17 cellular contexts compared by ENCODE assay signal in the genomic region with DNA sequence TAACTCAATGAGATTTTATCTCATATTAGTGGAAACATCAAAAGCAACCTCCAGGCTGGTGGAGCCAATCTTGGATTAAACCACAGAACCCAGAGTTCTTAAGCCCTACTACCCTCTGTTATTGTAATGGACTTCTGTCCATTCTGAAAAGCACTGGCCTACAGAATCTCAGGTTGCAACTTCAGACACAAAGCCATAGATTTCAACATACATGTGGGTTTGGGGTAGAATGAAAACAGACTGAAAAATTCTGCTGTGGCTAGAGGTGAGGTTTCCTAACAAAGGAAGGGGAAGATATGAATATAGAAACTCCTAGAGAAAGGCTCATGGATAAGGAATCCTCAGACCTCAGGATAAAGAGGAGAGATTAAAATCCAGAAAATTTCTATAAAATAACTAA.
DNase-seq lines count a peak whose midpoint lies in the region; ATAC-seq, FAIRE-seq and TF ChIP-seq lines count a peak whose summit lies in the region.
"Had no signal": no experiment of that assay in that cellular context is flagged by ENCODE, and none has a peak within 500 bp of the region (broad histone marks: within the 10 kb centered on the region; RNA-seq: fewer than 3 reads in every experiment).

No MANE protein-coding gene starts in this region.

- H3K27me3 Mint-ChIP-seq in naive thymus-derived CD4-positive, alpha-beta T cell, result no peaks in the 10 kb centered on the region
- H3K27me3 Mint-ChIP-seq: CD4-positive, alpha-beta memory T cell had no signal

- H2BK12ac ChIP-seq in neuronal stem cell (ENCODE audit: low read length), result no peak overlapping the region

- no peak overlapping the region for H3K4me2 ChIP-seq in IMR-90 (ENCODE audit: low read depth, low read length)
- no peak overlapping the region for H3K4me2 ChIP-seq in neuronal stem cell (ENCODE audit: insufficient read depth, low read length, poor library complexity, severe bottlenecking)
- H3K4me2 ChIP-seq: GM23338 had no signal

- H3K9me3 ChIP-seq in IMR-90 (ENCODE audit: control insufficient read depth, insufficient read depth, low read length) (no peaks in the 10 kb centered on the region), adipocyte (ENCODE audit: control insufficient read depth, low read length) (no peaks in the 10 kb centered on the region), neuronal stem cell (replicated peaks in 1 of 2; ENCODE audit: control insufficient read depth in 2 of 2, insufficient read depth in 1 of 2, low read depth in 1 of 2, low read length in 2 of 2) (no peaks in the 10 kb centered on the region), spleen (no peaks in the 10 kb centered on the region)
- H3K9me3 ChIP-seq in naive thymus-derived CD4-positive, alpha-beta T cell (ENCODE audit: control insufficient read depth in 2 of 3, low read length in 3 of 3), result no peaks in the 10 kb centered on the region
- H3K9me3 ChIP-seq: BE2C had no signal

- H3K9me3 Mint-ChIP-seq in naive thymus-derived CD4-positive, alpha-beta T cell, result no peaks in the 10 kb centered on the region
- H3K9me3 Mint-ChIP-seq: GM23338 had no signal

- H2BK15ac ChIP-seq in IMR-90 (ENCODE audit: low read depth, low read length), result no peak overlapping the region
- H2BK15ac ChIP-seq in neuronal stem cell (ENCODE audit: low read length), result no peak overlapping the region

- TF ChIP-seq RAD21 in IMR-90 (IDR thresholded peaks at IDR 0.05; ENCODE audit: low read length), result no peak

- no peak overlapping the region for H3K27ac Mint-ChIP-seq in naive thymus-derived CD4-positive, alpha-beta T cell
- H3K27ac Mint-ChIP-seq: CD4-positive, alpha-beta memory T cell; GM23338 had no signal

- H4K5ac ChIP-seq in IMR-90 (ENCODE audit: low read depth, low read length), result no peak overlapping the region

- TF ChIP-seq POLR2A in IMR-90 (IDR thresholded peaks at IDR 0.05; ENCODE audit: low read depth, low read length), result no peak
- TF ChIP-seq POLR2A in spleen (IDR thresholded peaks at IDR 0.05), result no peak

- H3K4me3 ChIP-seq in IMR-90 (ENCODE audit: insufficient read depth, low read depth, low read length), result no peak overlapping the region
- H3K4me3 ChIP-seq in adipocyte (ENCODE audit: low read length), result no peak overlapping the region
- H3K4me3 ChIP-seq in astrocyte of the spinal cord (ENCODE audit: low read depth, low read length), result no peak overlapping the region
- H3K4me3 ChIP-seq in neuronal stem cell (ENCODE audit: low read length in 2 of 2), result no peak overlapping the region
- H3K4me3 ChIP-seq in spleen, result no peak overlapping the region
- no peak overlapping the region for H3K4me3 ChIP-seq in naive thymus-derived CD4-positive, alpha-beta T cell (ENCODE audit: low read length)
- H3K4me3 ChIP-seq: GM12878, GM23338 had no signal

- H3K23ac ChIP-seq in IMR-90 (ENCODE audit: low read depth, low read length), result no peak overlapping the region
- no peak overlapping the region for H3K23ac ChIP-seq in neuronal stem cell (ENCODE audit: low read depth, low read length, poor library complexity)

- H2BK5ac ChIP-seq in IMR-90 (ENCODE audit: low read depth, low read length, poor library complexity, severe bottlenecking), result no peak overlapping the region
- H2BK5ac ChIP-seq in neuronal stem cell (ENCODE audit: low read length), result no peak overlapping the region

- no peak overlapping the region for H3K4me3 Mint-ChIP-seq in naive thymus-derived CD4-positive, alpha-beta T cell
- H3K4me3 Mint-ChIP-seq: CD4-positive, alpha-beta memory T cell; GM23338 had no signal

- H3K36me3 Mint-ChIP-seq in naive thymus-derived CD4-positive, alpha-beta T cell, result no peaks in the 10 kb centered on the region
- H3K36me3 Mint-ChIP-seq: CD4-positive, alpha-beta memory T cell had no signal

- no TSS peak for BruUV-seq in IMR-90 (replicated peaks; lab: Mats Ljungman, UMichigan)

- H4K8ac ChIP-seq in IMR-90 (ENCODE audit: low read depth in 2 of 2, low read length in 2 of 2), result no peak overlapping the region
- H4K8ac ChIP-seq in neuronal stem cell (ENCODE audit: low read depth, low read length), result no peak overlapping the region

- no peak overlapping the region for H2BK20ac ChIP-seq in IMR-90 (ENCODE audit: low read depth, low read length)

- no peak overlapping the region for H2AK9ac ChIP-seq in IMR-90 (replicated peaks; ENCODE audit: low read depth, low read length, poor library complexity)

- H2BK120ac ChIP-seq in IMR-90 (ENCODE audit: low read depth, low read length) (no peak overlapping the region), neuronal stem cell (ENCODE audit: low read depth, low read length) (no peak overlapping the region)

- no peaks in the 10 kb centered on the region for H4K20me1 ChIP-seq in IMR-90 (ENCODE audit: insufficient read depth, low read length)

- no peak overlapping the region for H3K4ac ChIP-seq in IMR-90 (ENCODE audit: low read depth, low read length)
- no peak overlapping the region for H3K4ac ChIP-seq in neuronal stem cell (ENCODE audit: low read length)

- H3K14ac ChIP-seq in IMR-90 (replicated peaks; ENCODE audit: low read depth, low read length), result no peak overlapping the region
- no peak overlapping the region for H3K14ac ChIP-seq in neuronal stem cell (ENCODE audit: low read length)

- H4K91ac ChIP-seq in IMR-90 (ENCODE audit: insufficient read depth, low read depth, low read length) (no peak overlapping the region), neuronal stem cell (ENCODE audit: low read depth, low read length, poor library complexity) (no peak overlapping the region)

- H2AFZ ChIP-seq in IMR-90 (replicated peaks; ENCODE audit: low read length, poor library complexity) (no peak overlapping the region), neuronal stem cell (ENCODE audit: low read length) (peak overlapping the region; percentile 24)
- H2AFZ ChIP-seq: GM23338 had no signal

- TF ChIP-seq CTCF in IMR-90 (conservative IDR thresholded peaks at IDR 0.05; ENCODE audit: low read depth, low read length) (no peak), astrocyte of the spinal cord (IDR thresholded peaks at IDR 0.05; ENCODE audit: low read depth, low read length) (no peak), spleen (IDR thresholded peaks at IDR 0.05 in 8 of 11, conservative IDR thresholded peaks at IDR 0.05 in 3 of 11) (no peak)

- H3K27ac ChIP-seq in IMR-90 (ENCODE audit: insufficient read depth, low read length) (no peak overlapping the region), neuronal stem cell (replicated peaks; ENCODE audit: low read length) (no peak overlapping the region), spleen (no peak overlapping the region)
- H3K27ac ChIP-seq in naive thymus-derived CD4-positive, alpha-beta T cell (ENCODE audit: low read depth, low read length), result no peak overlapping the region
- H3K27ac ChIP-seq: C4-2B had no signal

- H3K4me1 ChIP-seq in IMR-90 (ENCODE audit: control insufficient read depth, insufficient read depth, low read length), result no peaks in the 10 kb centered on the region
- peaks cover 7% of the 10 kb centered on the region for H3K4me1 ChIP-seq in adipocyte (ENCODE audit: control insufficient read depth, insufficient read depth, low read length)
- H3K4me1 ChIP-seq in neuronal stem cell (ENCODE audit: control insufficient read depth in 2 of 2, insufficient read depth in 1 of 2, low read depth in 1 of 2, low read length in 2 of 2), result no peaks in the 10 kb centered on the region
- H3K4me1 ChIP-seq in spleen, result no peaks in the 10 kb centered on the region
- no peaks in the 10 kb centered on the region for H3K4me1 ChIP-seq in naive thymus-derived CD4-positive, alpha-beta T cell (ENCODE audit: control insufficient read depth in 2 of 2, insufficient read depth in 2 of 2, low read length in 2 of 2)
- H3K4me1 ChIP-seq: BE2C had no signal

- no peak for ATAC-seq in IMR-90 (ENCODE audit: low read depth)
- ATAC-seq in naive thymus-derived CD4-positive, alpha-beta T cell, result no peak
- ATAC-seq: GM12878, GM23338 had no signal

- H3K36me3 ChIP-seq in IMR-90 (ENCODE audit: control insufficient read depth, insufficient read depth, low read length) (no peaks in the 10 kb centered on the region), adipocyte (ENCODE audit: control insufficient read depth, insufficient read depth, low read length, severe bottlenecking) (no peaks in the 10 kb centered on the region), neuronal stem cell (replicated peaks in 1 of 2; ENCODE audit: control insufficient read depth in 2 of 2, insufficient read depth in 2 of 2, low read length in 2 of 2) (no peaks in the 10 kb centered on the region), spleen (no peaks in the 10 kb centered on the region)
- H3K36me3 ChIP-seq in naive thymus-derived CD4-positive, alpha-beta T cell (ENCODE audit: control insufficient read depth in 2 of 3, insufficient read depth in 3 of 3, low read length in 3 of 3), result no peaks in the 10 kb centered on the region
- H3K36me3 ChIP-seq: BE2C had no signal

- FAIRE-seq in frontal cortex (lab: Jason Lieb, UNC), result no peak
- FAIRE-seq: A204.1, GM12878, GM18507 had no signal

- no peaks in the 10 kb centered on the region for H3K4me1 Mint-ChIP-seq in naive thymus-derived CD4-positive, alpha-beta T cell
- H3K4me1 Mint-ChIP-seq: CD4-positive, alpha-beta memory T cell; GM23338 had no signal

- H3K79me1 ChIP-seq in IMR-90 (ENCODE audit: low read depth in 1 of 2, low read length in 2 of 2) (no peaks in the 10 kb centered on the region), neuronal stem cell (ENCODE audit: low read depth, low read length) (no peaks in the 10 kb centered on the region)

- H2AK5ac ChIP-seq in IMR-90 (ENCODE audit: low read depth, low read length) (no peak overlapping the region), neuronal stem cell (ENCODE audit: low read depth, low read length) (no peak overlapping the region)

- in situ Hi-C loops in IMR-90 (cut with MboI; ENCODE audit: low sequenced_read_pairs) (no loop called here), astrocyte of the spinal cord (cut with HindIII; ENCODE audit: low sequenced_read_pairs) (no loop called here)

- POLR2A ChIA-PET in IMR-90 (lab: Charles Lee; ENCODE audit: unreplicated experiment), result no interaction called here
- POLR2A ChIA-PET in naive thymus-derived CD4-positive, alpha-beta T cell (lab: Charles Lee), result no interaction called here

- DNase-seq in IMR-90, result peak; percentile 6
- peak; percentile 40 for DNase-seq in adipocyte (ENCODE audit: low read depth)
- peak; percentile 35 for DNase-seq in astrocyte of the spinal cord (ENCODE audit: low read depth, low spot score)
- DNase-seq in neuronal stem cell (ENCODE audit: low spot score), result no peak
- DNase-seq in cardiac septum (ENCODE audit: low spot score), result no peak
- no peak for DNase-seq in spleen
- no peak for DNase-seq in frontal cortex (ENCODE audit: low spot score in 2 of 2)
- no peak for DNase-seq in naive thymus-derived CD4-positive, alpha-beta T cell
- DNase-seq: BE2C; CD4-positive, alpha-beta memory T cell; DMS79; H7 had no signal

- intact Hi-C loops in IMR-90 (cut with micrococcal nuclease), result no loop called here
- intact Hi-C loops in cardiac septum (cut with DNase I), result no loop called here
- intact Hi-C loops in spleen (cut with DNase I; ENCODE audit: low total_unique reads), result no loop called here
- intact Hi-C loops in naive thymus-derived CD4-positive, alpha-beta T cell (cut with micrococcal nuclease), result no loop called here

- CTCF ChIA-PET in IMR-90 (lab: Yijun Ruan, JAX), result no interaction called here
- CTCF ChIA-PET in naive thymus-derived CD4-positive, alpha-beta T cell (lab: Charles Lee), result no interaction called here

- no peaks in the 10 kb centered on the region for H3K9me1 ChIP-seq in IMR-90 (ENCODE audit: insufficient read depth, low read length)

- H3K27me3 ChIP-seq in IMR-90 (ENCODE audit: control insufficient read depth, insufficient read depth, low read length) (no peaks in the 10 kb centered on the region), adipocyte (replicated peaks; ENCODE audit: control insufficient read depth, insufficient read depth, low read length) (no peaks in the 10 kb centered on the region), neuronal stem cell (ENCODE audit: control insufficient read depth in 3 of 3, insufficient read depth in 3 of 3, low read depth in 1 of 3, low read length in 3 of 3) (no peaks in the 10 kb centered on the region), spleen (replicated peaks in 1 of 7) (no peaks in the 10 kb centered on the region)
- no peaks in the 10 kb centered on the region for H3K27me3 ChIP-seq in naive thymus-derived CD4-positive, alpha-beta T cell (ENCODE audit: control insufficient read depth in 2 of 2, insufficient read depth in 2 of 2, low read length in 2 of 2)
- H3K27me3 ChIP-seq: BE2C had no signal

- H3K9ac ChIP-seq in IMR-90 (ENCODE audit: low read depth, low read length) (no peak overlapping the region), adipocyte (ENCODE audit: low read length) (no peak overlapping the region), neuronal stem cell (ENCODE audit: low read depth, low read length, poor library complexity) (no peak overlapping the region)

- H3K18ac ChIP-seq in IMR-90 (ENCODE audit: low read depth, low read length), result no peak overlapping the region
- H3K18ac ChIP-seq in neuronal stem cell (ENCODE audit: low read length), result no peak overlapping the region

- dilution Hi-C loops in IMR-90 (cut with HindIII; ENCODE audit: low sequenced_read_pairs, unreplicated experiment), result no loop called here

- H3K56ac ChIP-seq in IMR-90 (ENCODE audit: extremely low read depth, insufficient read depth, low read length), result no peak overlapping the region

Comparison
In these comparisons a context has a peak if more than half of its experiments do, and no peak if none do; other contexts are left out.
1. DNase-seq: peak in IMR-90 (single experiment), adipocyte (single experiment) and astrocyte of the spinal cord (single experiment); none in neuronal stem cell (single experiment), cardiac septum (single experiment), spleen (single experiment), frontal cortex (0 of 2) and naive thymus-derived CD4-positive, alpha-beta T cell (0 of 9).